8 cellular contexts compared by ENCODE assay signal in the genomic region with DNA sequence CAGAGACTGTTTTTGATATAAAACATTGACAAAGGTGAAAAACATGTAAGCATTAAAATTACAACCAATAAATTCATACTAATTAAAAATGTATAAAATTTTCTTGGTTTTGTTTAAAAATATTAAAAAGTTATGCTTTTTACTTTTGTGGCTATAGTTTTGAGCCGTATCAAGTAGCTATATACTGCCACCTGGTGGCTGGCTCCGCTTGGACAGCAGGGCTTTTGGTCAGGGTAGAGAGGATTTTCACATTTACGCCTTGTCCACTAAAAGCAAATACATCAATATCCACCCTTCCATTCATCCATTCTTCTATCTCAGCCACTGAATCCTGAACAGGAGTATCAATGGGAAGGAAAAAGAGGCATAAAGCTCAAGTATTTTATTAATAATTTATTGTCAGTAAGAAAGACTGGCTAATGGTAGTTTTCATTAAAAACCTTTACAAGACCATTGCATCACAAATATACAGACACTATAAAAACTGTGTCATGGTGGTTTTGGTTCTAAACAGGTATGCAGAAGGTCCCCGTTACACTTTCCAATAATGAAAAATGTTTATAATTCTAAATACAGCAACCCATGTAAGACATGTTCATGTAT. TPM values are rescaled to one million over a fixed set of nuclear protein-coding genes. Genes with fewer than 3 reads are reported as not detected.
DNase-seq lines count a peak whose midpoint lies in the region; ATAC-seq and TF ChIP-seq lines count a peak whose summit lies in the region.

No MANE protein-coding gene starts in this region.

- H3K9me2 ChIP-seq in HCT116 (ENCODE audit: insufficient read depth): no peaks in the 10 kb centered on the region

- no peak overlapping the region for H3K4me3 ChIP-seq in HCT116 (replicated peaks in 1 of 2; ENCODE audit: low read depth in 1 of 2, low read length in 2 of 2)
- H3K4me3 ChIP-seq in NT2/D1 (ENCODE audit: insufficient read length, low read depth): no peak overlapping the region
- no peak overlapping the region for H3K4me3 ChIP-seq in fibroblast of lung (replicated peaks in 1 of 4; ENCODE audit: control extremely low read depth in 1 of 4, insufficient read depth in 1 of 4, low read depth in 3 of 4, low read length in 4 of 4)
- H3K4me3 ChIP-seq in tibial artery: no peak overlapping the region

- H3K4me2 ChIP-seq in HCT116 (ENCODE audit: low read length): no peak overlapping the region
- no peak overlapping the region for H3K4me2 ChIP-seq in fibroblast of lung (ENCODE audit: extremely low read depth, insufficient read depth, low read length)

- H3K9me3 ChIP-seq in HCT116 (ENCODE audit: control insufficient read depth in 1 of 2, insufficient read depth in 1 of 2, low read depth in 1 of 2, low read length in 2 of 2): no peaks in the 10 kb centered on the region
- H3K9me3 ChIP-seq in NT2/D1 (ENCODE audit: insufficient read depth, low read length): peaks cover 9% of the 10 kb centered on the region; the same call in 1 of the 2 replicates
- no peaks in the 10 kb centered on the region for H3K9me3 ChIP-seq in fibroblast of lung (ENCODE audit: control insufficient read depth, insufficient read depth, low read depth, low read length)
- peaks cover 0 to 2% (median 0%) of the 10 kb centered on the region in 3 donors for H3K9me3 ChIP-seq in tibial artery

- POLR2A ChIA-PET in HCT116 (lab: Charles Lee): no interaction called here

- H3K79me2 ChIP-seq in HCT116 (ENCODE audit: insufficient read depth, low read length) (peaks cover 99% of the 10 kb centered on the region), fibroblast of lung (ENCODE audit: control insufficient read depth, insufficient read depth, low read length) (peaks cover 2% of the 10 kb centered on the region)

- TF ChIP-seq RAD21 in HCT116 (IDR thresholded peaks at IDR 0.05; ENCODE audit: low read depth): peak; percentile 57

- H4K20me1 ChIP-seq in HCT116 (ENCODE audit: insufficient read depth) (peaks cover 64% of the 10 kb centered on the region), fibroblast of lung (ENCODE audit: control insufficient read depth, extremely low read depth, insufficient read depth, low read length) (no peaks in the 10 kb centered on the region)

- H3K27me3 ChIP-seq in HCT116 (ENCODE audit: insufficient read depth, low read length) (no peaks in the 10 kb centered on the region), NT2/D1 (ENCODE audit: insufficient read depth, insufficient read length) (no peaks in the 10 kb centered on the region), fibroblast of lung (ENCODE audit: control insufficient read depth, insufficient read depth, low read length) (no peaks in the 10 kb centered on the region), tibial artery (no peaks in the 10 kb centered on the region)

- TF ChIP-seq CTCF in HCT116 (IDR thresholded peaks at IDR 0.05 in 2 of 3, conservative IDR thresholded peaks at IDR 0.05 in 1 of 3; ENCODE audit: borderline replicate concordance in 1 of 3, insufficient read depth in 1 of 3, low read depth in 2 of 3, low read length in 2 of 3): peak; percentile 52 to 81 (median 74)
- TF ChIP-seq CTCF in fibroblast of lung (conservative IDR thresholded peaks at IDR 0.05 in 1 of 2, IDR thresholded peaks at IDR 0.05 in 1 of 2; ENCODE audit: low read depth in 1 of 2, low read length in 2 of 2): peak; percentile 89 to 91
- TF ChIP-seq CTCF in tibial artery (IDR thresholded peaks at IDR 0.05): peak; percentile 67 to 89

- peak; percentile 69 for ATAC-seq in HCT116

- TF ChIP-seq POLR2A in HCT116 (IDR thresholded peaks at IDR 0.05; ENCODE audit: borderline replicate concordance, extremely low read depth, insufficient read depth, insufficient read length): no peak

- RAD21 ChIA-PET in HCT116 (lab: Charles Lee; ENCODE audit: low non-redundant PET in 1 of 2, low total read pairs in 2 of 2, uncharacterized antibody in 2 of 2, unreplicated experiment in 2 of 2): interaction anchor here in 1 of 2 experiments (0.5 kb wide), 1 partner anchor 40 kb away, joined by 3 read pairs; no protein-coding TSS in a partner anchor

- no peak overlapping the region for H3K9ac ChIP-seq in HCT116 (ENCODE audit: low read length)
- H3K9ac ChIP-seq in NT2/D1 (ENCODE audit: insufficient read length, low read depth): no peak overlapping the region
- no peak overlapping the region for H3K9ac ChIP-seq in fibroblast of lung (ENCODE audit: insufficient read depth, low read length)

- CTCF ChIA-PET in HCT116 (lab: Charles Lee): interaction anchor here (0.6 to 2.1 kb wide), 10 partner anchors 9 to 519 kb away, joined by 3 to 9 read pairs (median 4); no protein-coding TSS in a partner anchor

- DNase-seq in NCI-H446 (lab: John Stamatoyannopoulos, UW): peak; percentile 1 to 40
- DNase-seq in NCI-H446 treated with DMSO at 0.1 percent for 48 hours (lab: John Stamatoyannopoulos, UW): no peak
- peak; percentile 21 for DNase-seq in HCT116 (ENCODE audit: low read depth, low spot score)
- peak; percentile 25 for DNase-seq in NT2/D1 (ENCODE audit: low read depth, low spot score)
- peak; percentile 34 for DNase-seq in activated T-cell treated with anti-CD3 and anti-CD28 coated beads for 4 hours
- DNase-seq in fibroblast of lung (ENCODE audit: low read depth in 2 of 2): peak; percentile 41 to 75
- DNase-seq in nucleus accumbens (lab: John Stamatoyannopoulos, UW): peak in 41 of 56 donors; percentile 1 to 83 (median 20)
- peak; percentile 74 to 84 for DNase-seq in tibial artery

- H3K27ac ChIP-seq in HCT116 (ENCODE audit: low read depth, low read length) (no peak overlapping the region), fibroblast of lung (ENCODE audit: insufficient read depth, low read length) (no peak overlapping the region), tibial artery (no peak overlapping the region)

- H2AFZ ChIP-seq in HCT116 (ENCODE audit: low read depth, low read length, poor library complexity, severe bottlenecking) (no peak overlapping the region), fibroblast of lung (ENCODE audit: low read length) (no peak overlapping the region)

- H3K36me3 ChIP-seq in HCT116 (ENCODE audit: control insufficient read depth in 1 of 2, insufficient read depth in 2 of 2, low read length in 2 of 2) (peaks cover 75 to 93% of the 10 kb centered on the region in 2 experiments), NT2/D1 (ENCODE audit: insufficient read depth, insufficient read length, low read length) (peaks cover 61% of the 10 kb centered on the region), fibroblast of lung (ENCODE audit: control insufficient read depth, insufficient read depth, low read length) (peaks cover 12% of the 10 kb centered on the region), tibial artery (peaks cover 19 to 33% (median 22%) of the 10 kb centered on the region in 3 donors)

- H3K4me1 ChIP-seq in HCT116 (ENCODE audit: control insufficient read depth in 1 of 2, insufficient read depth in 2 of 2, low read length in 2 of 2) (no peaks in the 10 kb centered on the region), NT2/D1 (ENCODE audit: insufficient read depth, insufficient read length) (no peaks in the 10 kb centered on the region), fibroblast of lung (ENCODE audit: control insufficient read depth, extremely low read depth, insufficient read depth, low read length) (no peaks in the 10 kb centered on the region), tibial artery (peaks cover 0 to 16% (median 2%) of the 10 kb centered on the region in 4 donors)

- no TSS peak for BruUV-seq in HCT116 (replicated peaks; lab: Mats Ljungman, UMichigan)

- intact Hi-C loops in HCT116 (cut with micrococcal nuclease) (loop anchor here (1.0 kb wide), 2 partner anchors 114 to 290 kb away; no protein-coding TSS in a partner anchor), tibial artery (cut with DNase I; ENCODE audit: low total_unique reads) (loop anchor here (5.0 kb wide), 2 partner anchors 115 to 290 kb away; no protein-coding TSS in a partner anchor)

TF ChIP-seq in HCT116, 20 proteins besides CTCF, POLR2A, EP300 and RAD21 (continues in another document):
- TF ChIP-seq CEBPB (IDR thresholded peaks at IDR 0.05; ENCODE audit: low read depth) (no peak), FOSL1 (IDR thresholded peaks at IDR 0.05; ENCODE audit: low read depth) (no peak), ZFX (IDR thresholded peaks at IDR 0.05) (no peak), ZBTB33 (IDR thresholded peaks at IDR 0.05; ENCODE audit: extremely low read depth, insufficient replicate concordance, low read length) (no peak), SP1 (IDR thresholded peaks at IDR 0.05; ENCODE audit: low read depth) (no peak), MAX (IDR thresholded peaks at IDR 0.05) (no peak), ZNF274 (IDR thresholded peaks at IDR 0.05; ENCODE audit: low read depth, low read length) (no peak), SRF (IDR thresholded peaks at IDR 0.05; ENCODE audit: low read depth) (no peak), SIN3A (IDR thresholded peaks at IDR 0.05; ENCODE audit: low read depth) (no peak), ATF3 (IDR thresholded peaks at IDR 0.05) (no peak), TCF7L2 (IDR thresholded peaks at IDR 0.05; ENCODE audit: borderline replicate concordance, extremely low read depth, insufficient read depth, insufficient read length) (no peak)

RNA-seq across cellular contexts. Expression of gene MTNR1A, which starts 32.1 kb away (rescaled TPM):
- total RNA-seq in HCT116 (2021; ENCODE audit: unreplicated experiment): 0.84 TPM
- 0.44 and 0.68 TPM in 2 replicates for polyA plus RNA-seq in HCT116 (2012)
- total RNA-seq in fibroblast of lung: not detected in 2 replicates
- polyA plus RNA-seq in fibroblast of lung: 0.14 TPM in 1 of 2 replicates, not detected in the other
- polyA plus RNA-seq in fibroblast of lung (2012): not detected in 2 replicates
- polyA minus RNA-seq in fibroblast of lung (ENCODE audit: low replicate concordance): not detected in 2 replicates
